ENCODE assay signal across 18 cellular contexts in the genomic region with DNA sequence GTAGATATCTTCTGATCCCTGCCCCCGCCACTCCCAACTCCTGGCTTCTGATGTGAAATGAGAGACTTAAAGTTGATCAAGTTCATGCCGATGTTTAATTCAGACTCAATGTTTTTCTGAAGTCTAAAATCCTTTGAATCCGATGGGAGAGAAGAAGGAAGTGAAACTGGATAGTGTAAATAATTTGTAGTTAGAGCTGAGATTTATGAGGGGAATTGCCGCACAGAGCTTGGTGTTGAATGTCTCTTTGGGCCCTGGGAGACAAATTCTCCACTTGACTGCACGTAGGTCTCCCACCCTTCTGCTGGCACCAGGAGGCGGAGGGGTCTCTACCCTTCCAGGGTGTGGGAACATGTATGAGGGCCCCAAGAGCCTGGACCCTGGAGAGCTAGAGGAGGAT.
A peak's percentile ranks its signal among the peaks of the same experiment; 100 is the strongest.
DNase-seq lines count a peak whose midpoint lies in the region; TF ChIP-seq lines count a peak whose summit lies in the region.
"Had no signal": no experiment of that assay in that cellular context is flagged by ENCODE, and none has a peak within 500 bp of the region (broad histone marks: within the 10 kb centered on the region; RNA-seq: fewer than 3 reads in every experiment).

No MANE protein-coding gene starts in this region.

- no peak overlapping the region for H3K9ac ChIP-seq in colonic mucosa (ENCODE audit: low read depth in 2 of 2, low read length in 2 of 2)

- H3K27ac ChIP-seq in colonic mucosa (peak overlapping the region; percentile 75), vagina (peak overlapping the region; percentile 71)
- H3K27ac ChIP-seq: 22Rv1 had no signal

- 60 to 81% methylated on average over 6 of the region's 6 CpGs for WGBS in lower leg skin, 2 donors

- H3K36me3 ChIP-seq in colonic mucosa (no peaks in the 10 kb centered on the region), vagina (no peaks in the 10 kb centered on the region)

- peaks cover 40% of the 10 kb centered on the region for H3K4me1 Mint-ChIP-seq in nephron progenitor cell
- H3K4me1 Mint-ChIP-seq: CD4-positive, alpha-beta memory T cell had no signal

- peak overlapping the region; percentile 48 for H3K4me3 Mint-ChIP-seq in nephron progenitor cell
- H3K4me3 Mint-ChIP-seq: CD4-positive, alpha-beta memory T cell; stimulated activated naive B cell treated with anti-CD40 and anti-IgM and Interleukin-4, amounts not matched to agents 10 μg/mL and 1 μg/mL and 100 μg/mL, for 72 hours had no signal

- peaks cover 5% of the 10 kb centered on the region for H3K9me3 Mint-ChIP-seq in nephron progenitor cell
- H3K9me3 Mint-ChIP-seq: CD4-positive, alpha-beta memory T cell; stimulated activated naive B cell treated with anti-CD40 and anti-IgM and Interleukin-4, amounts not matched to agents 10 μg/mL and 1 μg/mL and 100 μg/mL, for 72 hours had no signal

- H3K4me3 ChIP-seq in colonic mucosa: no peak overlapping the region
- no peak overlapping the region for H3K4me3 ChIP-seq in vagina
- no peak overlapping the region for H3K4me3 ChIP-seq in lower leg skin (ENCODE audit: low read depth, poor library complexity, severe bottlenecking)

- intact Hi-C loops in colonic mucosa (cut with DNase I) (no loop called here), vagina (cut with DNase I) (loop anchor here (10.0 kb wide), 1 partner anchor 202 kb away; no protein-coding TSS in a partner anchor), lower leg skin (cut with DNase I; ENCODE audit: low total_unique reads) (no loop called here)

- H3K9me3 ChIP-seq in colonic mucosa (no peaks in the 10 kb centered on the region), vagina (no peaks in the 10 kb centered on the region)

- no peak for TF ChIP-seq CTCF in colonic mucosa (IDR thresholded peaks at IDR 0.05)
- TF ChIP-seq CTCF in nephron progenitor cell (IDR thresholded peaks at IDR 0.05): no peak
- no peak for TF ChIP-seq CTCF in vagina (IDR thresholded peaks at IDR 0.05)
- no peak for TF ChIP-seq CTCF in lower leg skin (IDR thresholded peaks at IDR 0.05)

- H3K4me1 ChIP-seq in colonic mucosa (no peaks in the 10 kb centered on the region), vagina (peaks cover 55% of the 10 kb centered on the region)

- H3K36me3 Mint-ChIP-seq in nephron progenitor cell (ENCODE audit: low read depth): no peaks in the 10 kb centered on the region
- H3K36me3 Mint-ChIP-seq: CD4-positive, alpha-beta memory T cell; stimulated activated naive B cell treated with anti-CD40 and anti-IgM and Interleukin-4, amounts not matched to agents 10 μg/mL and 1 μg/mL and 100 μg/mL, for 72 hours had no signal

- peak overlapping the region; percentile 91 for H3K27ac Mint-ChIP-seq in nephron progenitor cell
- H3K27ac Mint-ChIP-seq: CD4-positive, alpha-beta memory T cell; stimulated activated naive B cell treated with anti-CD40 and anti-IgM and Interleukin-4, amounts not matched to agents 10 μg/mL and 1 μg/mL and 100 μg/mL, for 72 hours had no signal

- TF ChIP-seq POLR2A in vagina (IDR thresholded peaks at IDR 0.05) (no peak), lower leg skin (IDR thresholded peaks at IDR 0.05) (no peak)

- DNase-seq in DMS53 (lab: John Stamatoyannopoulos, UW) (peak; percentile 15), DMS53 treated with DMSO at 0.1 percent for 48 hours (lab: John Stamatoyannopoulos, UW; ENCODE audit: unreplicated experiment) (no peak), colonic mucosa (no peak), nephron progenitor cell (peak; percentile 9), vagina (ENCODE audit: extremely low spot score in 2 of 2) (no peak), lower leg skin (ENCODE audit: low spot score in 2 of 2) (no peak), NCI-H2107 treated with DMSO at 0.1 percent for 48 hours (lab: John Stamatoyannopoulos, UW; ENCODE audit: unreplicated experiment) (no peak), GM19238 (ENCODE audit: insufficient read length, low spot score) (no peak)
- DNase-seq: activated naive CD4-positive, alpha-beta T cell treated with anti-CD3 and anti-CD28 coated beads, Interleukin-2, amount 50 U/mL, for 16 hours; CD4-positive, alpha-beta memory T cell; effector memory CD4-positive, alpha-beta T cell; NCI-H1694 treated with DMSO at 0.1 percent for 48 hours; NCI-H526; nucleus accumbens; Right ventricle myocardium superior; stimulated activated naive B cell treated with anti-CD40 and anti-IgM and Interleukin-4, amounts not matched to agents 10 μg/mL and 1 μg/mL and 100 μg/mL, for 72 hours; T-helper 9 cell had no signal

- no peaks in the 10 kb centered on the region for H3K27me3 Mint-ChIP-seq in nephron progenitor cell (ENCODE audit: low read depth, poor library complexity)

- H3K27me3 ChIP-seq in colonic mucosa (no peaks in the 10 kb centered on the region), vagina (no peaks in the 10 kb centered on the region)

Comparison
In these comparisons a context has a peak if more than half of its experiments do, and no peak if none do; other contexts are left out.
1. DNase-seq: peak in DMS53 (single experiment) and nephron progenitor cell (single experiment); none in DMS53 treated with DMSO at 0.1 percent for 48 hours (single experiment), colonic mucosa (single experiment), vagina (0 of 2), lower leg skin (0 of 2), NCI-H2107 treated with DMSO at 0.1 percent for 48 hours (single experiment) and GM19238 (single experiment).